ENCODE assay signal across 13 cellular contexts in genomic region chr19:44685877-44686276, GRCh38. TPM values are rescaled to one million over a fixed set of nuclear protein-coding genes. Genes with fewer than 3 reads are reported as not detected.
A peak's percentile ranks its signal among the peaks of the same experiment; 100 is the strongest.
DNase-seq lines count a peak whose midpoint lies in the region; ATAC-seq and TF ChIP-seq lines count a peak whose summit lies in the region.
"Had no signal": no experiment of that assay in that cellular context is flagged by ENCODE, and none has a peak within 500 bp of the region (broad histone marks: within the 10 kb centered on the region; RNA-seq: fewer than 3 reads in every experiment).

No MANE protein-coding gene starts in this region.

- H3K4me1 Mint-ChIP-seq in stimulated activated naive B cell treated with anti-CD40 and anti-IgM and Interleukin-4, amounts not matched to agents 10 μg/mL and 1 μg/mL and 100 μg/mL, for 72 hours: peaks cover 31 to 35% of the 10 kb centered on the region in 2 donors

- DNase-seq in SK-N-SH: no peak
- no peak for DNase-seq in RWPE2 (ENCODE audit: low spot score)
- DNase-seq in fibroblast of peridontal ligament (ENCODE audit: extremely low read depth): peak; percentile 33
- no peak for DNase-seq in stimulated activated naive B cell treated with anti-CD40 and anti-IgM and Interleukin-4, amounts not matched to agents 10 μg/mL and 1 μg/mL and 100 μg/mL, for 72 hours
- no peak for DNase-seq in effector CD8-positive, alpha-beta T cell (lab: John Stamatoyannopoulos, UW)
- DNase-seq: 8988T, NCI-H1436, retina had no signal

- H3K4me2 ChIP-seq in SK-N-SH: peak overlapping the region; percentile 42; the same call in 1 of the 2 replicates

- H3K27me3 ChIP-seq in SK-N-SH (ENCODE audit: insufficient read depth) (no peaks in the 10 kb centered on the region), RWPE2 (ENCODE audit: insufficient read depth, poor library complexity, severe bottlenecking) (no peaks in the 10 kb centered on the region)
- H3K27me3 ChIP-seq: breast epithelium had no signal

- H3F3A ChIP-seq in SK-N-SH (replicated peaks; ENCODE audit: insufficient read depth): peaks cover 33% of the 10 kb centered on the region

- H3K27ac ChIP-seq in SK-N-SH (ENCODE audit: low read depth in 2 of 2, low read length in 1 of 2) (peak overlapping the region in 1 of 2 experiments; percentile 92; a peak in 2 of 4 replicates), RWPE2 (ENCODE audit: poor library complexity, severe bottlenecking) (peak overlapping the region; percentile 58)
- H3K27ac ChIP-seq: breast epithelium had no signal

- H3K9ac ChIP-seq in SK-N-SH: no peak overlapping the region

- POLR2A ChIA-PET in SK-N-SH (lab: Yijun Ruan, JAX): no interaction called here

- H3K27me3 Mint-ChIP-seq in stimulated activated naive B cell treated with anti-CD40 and anti-IgM and Interleukin-4, amounts not matched to agents 10 μg/mL and 1 μg/mL and 100 μg/mL, for 72 hours: peaks cover 42 to 51% of the 10 kb centered on the region in 2 donors
- H3K27me3 Mint-ChIP-seq: type B pancreatic cell had no signal

- H3K4me3 Mint-ChIP-seq in stimulated activated naive B cell treated with anti-CD40 and anti-IgM and Interleukin-4, amounts not matched to agents 10 μg/mL and 1 μg/mL and 100 μg/mL, for 72 hours: no peak overlapping the region
- H3K4me3 Mint-ChIP-seq: type B pancreatic cell had no signal

- no peak for TF ChIP-seq RAD21 in SK-N-SH (IDR thresholded peaks at IDR 0.05; ENCODE audit: low read length)

- H3K27ac Mint-ChIP-seq in stimulated activated naive B cell treated with anti-CD40 and anti-IgM and Interleukin-4, amounts not matched to agents 10 μg/mL and 1 μg/mL and 100 μg/mL, for 72 hours: no peak overlapping the region

- no peak overlapping the region for H2AFZ ChIP-seq in SK-N-SH (ENCODE audit: low read depth)

- H3K79me2 ChIP-seq in SK-N-SH (ENCODE audit: insufficient read depth): no peaks in the 10 kb centered on the region

- TF ChIP-seq EP300 in SK-N-SH (IDR thresholded peaks at IDR 0.05; ENCODE audit: borderline replicate concordance in 1 of 2, low read depth in 1 of 2, low read length in 1 of 2): no peak

- TF ChIP-seq CTCF in SK-N-SH (IDR thresholded peaks at IDR 0.05) (no peak), RWPE2 (IDR thresholded peaks at IDR 0.05; ENCODE audit: poor library complexity, severe bottlenecking) (no peak)

- no peaks in the 10 kb centered on the region for H3K9me2 ChIP-seq in SK-N-SH

- no peaks in the 10 kb centered on the region for H4K20me1 ChIP-seq in SK-N-SH (ENCODE audit: insufficient read depth)

- H3K4me3 ChIP-seq in SK-N-SH (ENCODE audit: low read depth in 2 of 2, low read length in 1 of 2): no peak overlapping the region
- H3K4me3 ChIP-seq in RWPE2 (ENCODE audit: severe bottlenecking): no peak overlapping the region
- H3K4me3 ChIP-seq: breast epithelium had no signal

- no peaks in the 10 kb centered on the region for H3K36me3 Mint-ChIP-seq in stimulated activated naive B cell treated with anti-CD40 and anti-IgM and Interleukin-4, amounts not matched to agents 10 μg/mL and 1 μg/mL and 100 μg/mL, for 72 hours
- H3K36me3 Mint-ChIP-seq: type B pancreatic cell had no signal

- no peaks in the 10 kb centered on the region for H3K36me3 ChIP-seq in SK-N-SH (replicated peaks in 1 of 2; ENCODE audit: control insufficient read depth in 1 of 2, insufficient read depth in 2 of 2, low read length in 1 of 2)
- H3K36me3 ChIP-seq in RWPE2 (ENCODE audit: low read depth): no peaks in the 10 kb centered on the region
- H3K36me3 ChIP-seq: breast epithelium had no signal

- H3K9me3 ChIP-seq in SK-N-SH (no peaks in the 10 kb centered on the region), RWPE2 (ENCODE audit: severe bottlenecking) (no peaks in the 10 kb centered on the region)
- H3K9me3 ChIP-seq: breast epithelium had no signal

- CTCF ChIA-PET in SK-N-SH (lab: Yijun Ruan, JAX): interaction anchor here (0.7 kb wide), 1 partner anchor 38 kb away, joined by 4 read pairs; no protein-coding TSS in a partner anchor

- H3K4me1 ChIP-seq in SK-N-SH (ENCODE audit: control insufficient read depth in 1 of 2, insufficient read depth in 2 of 2, low read depth in 1 of 2, low read length in 1 of 2): peaks cover 0 to 6% of the 10 kb centered on the region in 2 experiments; a peak in 1 of 4 replicates
- peaks cover 11% of the 10 kb centered on the region for H3K4me1 ChIP-seq in RWPE2 (ENCODE audit: insufficient read depth, poor library complexity, severe bottlenecking)
- H3K4me1 ChIP-seq: breast epithelium had no signal

- 57% methylated on average over 4 of the region's 4 CpGs for WGBS in SK-N-SH (ENCODE audit: low lambda C conversion rate)

- ATAC-seq in SK-N-SH treated with all-trans-retinoic acid at 6 μM for 48 hours (no peak), RWPE2 (ENCODE audit: low read depth) (no peak), HG02938 (IDR thresholded peaks at IDR 0.05; ENCODE audit: unreplicated experiment) (no peak), GM19328 (IDR thresholded peaks at IDR 0.05; ENCODE audit: unreplicated experiment) (no peak)
- peak; percentile 26 to 54 for ATAC-seq in stimulated activated naive B cell treated with anti-CD40 and anti-IgM and Interleukin-4, amounts not matched to agents 10 μg/mL and 1 μg/mL and 100 μg/mL, for 72 hours (replicated peaks)

- peaks cover 0 to 1% of the 10 kb centered on the region in 2 donors for H3K9me3 Mint-ChIP-seq in stimulated activated naive B cell treated with anti-CD40 and anti-IgM and Interleukin-4, amounts not matched to agents 10 μg/mL and 1 μg/mL and 100 μg/mL, for 72 hours
- H3K9me3 Mint-ChIP-seq: type B pancreatic cell had no signal

TF ChIP-seq in SK-N-SH, 30 proteins besides CTCF, POLR2A, EP300 and RAD21:
- TF ChIP-seq FOXJ3 (CRISPR knock-in tag; IDR thresholded peaks at IDR 0.05): no peak
- peak; percentile 10; the same call in 1 of the 2 replicates for TF ChIP-seq FOSL2 (IDR thresholded peaks at IDR 0.05; ENCODE audit: borderline replicate concordance, low read depth)

TF ChIP-seq in SK-N-SH treated with all-trans-retinoic acid at 6 μM for 48 hours, 23 proteins besides CTCF, POLR2A, EP300 and RAD21:
- TF ChIP-seq ZNF70 (CRISPR knock-in tag; IDR thresholded peaks at IDR 0.05) (no peak), TOX (CRISPR knock-in tag; IDR thresholded peaks at IDR 0.05; ENCODE audit: borderline replicate concordance) (no peak), RARB (CRISPR knock-in tag; IDR thresholded peaks at IDR 0.05) (no peak)

RNA-seq across cellular contexts. Expression of gene CEACAM16, which starts 13.1 kb away (rescaled TPM):
- polyA plus RNA-seq in SK-N-SH (2012; rRNA removed): not detected in 2 replicates
- not detected in 2 replicates for polyA plus RNA-seq in SK-N-SH (2012; cell fraction: cytosol; rRNA removed)
- polyA plus RNA-seq in SK-N-SH (2012; cell fraction: nucleus; rRNA removed): 0.04 TPM in 1 of 2 replicates, not detected in the other

RNA-seq across cellular contexts. Expression of gene CEACAM19, which starts 14.6 kb away (rescaled TPM):
- polyA plus RNA-seq in SK-N-SH (2012; rRNA removed): 1.4 and 2.0 TPM in 2 replicates
- 0.35 and 0.49 TPM in 2 replicates for polyA plus RNA-seq in SK-N-SH (2012; cell fraction: cytosol; rRNA removed)
- polyA plus RNA-seq in SK-N-SH (2012; cell fraction: nucleus; rRNA removed): 11.3 and 11.7 TPM in 2 replicates

RNA-seq across cellular contexts. Expression of gene PVR, which starts 42.2 kb away (rescaled TPM):
- polyA plus RNA-seq in SK-N-SH (2012; rRNA removed): 90.2 and 90.8 TPM in 2 replicates
- polyA plus RNA-seq in SK-N-SH (2012; cell fraction: cytosol; rRNA removed): 51.9 and 73.3 TPM in 2 replicates
- polyA plus RNA-seq in SK-N-SH (2012; cell fraction: nucleus; rRNA removed): 65.6 and 91.5 TPM in 2 replicates

Comparison
In these comparisons a context has a peak if more than half of its experiments do, and no peak if none do; other contexts are left out.
1. ATAC-seq: peak in stimulated activated naive B cell treated with anti-CD40 and anti-IgM and Interleukin-4, amounts not matched to agents 10 μg/mL and 1 μg/mL and 100 μg/mL, for 72 hours (2 of 2); none in SK-N-SH treated with all-trans-retinoic acid at 6 μM for 48 hours (single experiment), RWPE2 (single experiment), HG02938 (single experiment) and GM19328 (single experiment).